ENCODE assay signal across 9 cellular contexts in genomic region chr1:224431726-224432125, GRCh38. TPM values are rescaled to one million over a fixed set of nuclear protein-coding genes. Genes with fewer than 3 reads are reported as not detected.
A peak's percentile ranks its signal among the peaks of the same experiment; 100 is the strongest.
DNase-seq lines count a peak whose midpoint lies in the region; ATAC-seq, FAIRE-seq and TF ChIP-seq lines count a peak whose summit lies in the region.
"Had no signal": no experiment of that assay in that cellular context is flagged by ENCODE, and none has a peak within 500 bp of the region (broad histone marks: within the 10 kb centered on the region; RNA-seq: fewer than 3 reads in every experiment).

No MANE protein-coding gene starts in this region.

- H3K4me3 Mint-ChIP-seq in activated CD4-positive, alpha-beta T cell treated with anti-CD3 and anti-CD28 coated beads, Interleukin-2, amount 10 ng/mL, durations not matched to agents 7 days and 5 days: peak overlapping the region; percentile 91
- peak overlapping the region; percentile 90 for H3K4me3 Mint-ChIP-seq in activated T-helper 17 cell treated with anti-CD3 and anti-CD28 coated beads, Interleukin-2, amount 50 U/mL, for 72 hours

- peak overlapping the region; percentile 88 for H3K4me3 ChIP-seq in suprapubic skin

- no peak for ATAC-seq in activated T-helper 17 cell treated with anti-CD3 and anti-CD28 coated beads, Interleukin-2, amount 50 U/mL, for 72 hours (replicated peaks)
- ATAC-seq in HG03159 (IDR thresholded peaks at IDR 0.05; ENCODE audit: unreplicated experiment) (no peak), GM21390 (IDR thresholded peaks at IDR 0.05; ENCODE audit: unreplicated experiment) (no peak)

- peak overlapping the region; percentile 82 for H3K27ac Mint-ChIP-seq in activated CD4-positive, alpha-beta T cell treated with anti-CD3 and anti-CD28 coated beads, Interleukin-2, amount 10 ng/mL, durations not matched to agents 7 days and 5 days
- H3K27ac Mint-ChIP-seq in activated T-helper 17 cell treated with anti-CD3 and anti-CD28 coated beads, Interleukin-2, amount 50 U/mL, for 72 hours: peak overlapping the region; percentile 92

- no peaks in the 10 kb centered on the region for H3K27me3 Mint-ChIP-seq in activated CD4-positive, alpha-beta T cell treated with anti-CD3 and anti-CD28 coated beads, Interleukin-2, amount 10 ng/mL, durations not matched to agents 7 days and 5 days
- H3K27me3 Mint-ChIP-seq in activated T-helper 17 cell treated with anti-CD3 and anti-CD28 coated beads, Interleukin-2, amount 50 U/mL, for 72 hours: no peaks in the 10 kb centered on the region

- H3K9me3 Mint-ChIP-seq in activated CD4-positive, alpha-beta T cell treated with anti-CD3 and anti-CD28 coated beads, Interleukin-2, amount 10 ng/mL, durations not matched to agents 7 days and 5 days: no peaks in the 10 kb centered on the region
- no peaks in the 10 kb centered on the region for H3K9me3 Mint-ChIP-seq in activated T-helper 17 cell treated with anti-CD3 and anti-CD28 coated beads, Interleukin-2, amount 50 U/mL, for 72 hours

- peak overlapping the region; percentile 99 for H3K27ac ChIP-seq in suprapubic skin

- DNase-seq in activated CD4-positive, alpha-beta T cell treated with anti-CD3 and anti-CD28 coated beads, Interleukin-2, amount 10 ng/mL, durations not matched to agents 7 days and 5 days: no peak
- no peak for DNase-seq in activated CD4-positive, alpha-beta T cell treated with anti-CD3 and anti-CD28 coated beads, Interleukin-2, amount 50 U/mL, for 48 hours
- no peak for DNase-seq in suprapubic skin (ENCODE audit: low spot score in 2 of 2)
- no peak for DNase-seq in SKM-1 (lab: John Stamatoyannopoulos, UW; ENCODE audit: unreplicated experiment)

- CTCF ChIA-PET in activated CD4-positive, alpha-beta T cell treated with anti-CD3 and anti-CD28 coated beads, Interleukin-2, amount 10 ng/mL, durations not matched to agents 7 days and 5 days (lab: Charles Lee): interaction anchor here (0.8 to 1.8 kb wide), 7 partner anchors 11 to 316 kb away, joined by 3 to 7 read pairs (median 3); no protein-coding TSS in a partner anchor

- peaks cover 54% of the 10 kb centered on the region for H3K4me1 ChIP-seq in suprapubic skin

- no peaks in the 10 kb centered on the region for H3K9me3 ChIP-seq in suprapubic skin

- WGBS in suprapubic skin: 12% methylated on average over 2 of the region's 2 CpGs

- H3K36me3 Mint-ChIP-seq in activated CD4-positive, alpha-beta T cell treated with anti-CD3 and anti-CD28 coated beads, Interleukin-2, amount 10 ng/mL, durations not matched to agents 7 days and 5 days (ENCODE audit: low read depth): peaks cover 41% of the 10 kb centered on the region
- H3K36me3 Mint-ChIP-seq in activated T-helper 17 cell treated with anti-CD3 and anti-CD28 coated beads, Interleukin-2, amount 50 U/mL, for 72 hours (ENCODE audit: low read depth): peaks cover 79% of the 10 kb centered on the region

- peaks cover 7% of the 10 kb centered on the region for H3K36me3 ChIP-seq in suprapubic skin

- POLR2A ChIA-PET in activated CD4-positive, alpha-beta T cell treated with anti-CD3 and anti-CD28 coated beads, Interleukin-2, amount 10 ng/mL, durations not matched to agents 7 days and 5 days (lab: Charles Lee): interaction anchor here (0.9 kb wide), 1 partner anchor 313 kb away, joined by 3 read pairs; no protein-coding TSS in a partner anchor

- TF ChIP-seq POLR2A in suprapubic skin (IDR thresholded peaks at IDR 0.05): no peak

- peaks cover 66% of the 10 kb centered on the region for H3K4me1 Mint-ChIP-seq in activated CD4-positive, alpha-beta T cell treated with anti-CD3 and anti-CD28 coated beads, Interleukin-2, amount 10 ng/mL, durations not matched to agents 7 days and 5 days
- peaks cover 37% of the 10 kb centered on the region for H3K4me1 Mint-ChIP-seq in activated T-helper 17 cell treated with anti-CD3 and anti-CD28 coated beads, Interleukin-2, amount 50 U/mL, for 72 hours

- FAIRE-seq in islet of Langerhans (lab: Jason Lieb, UNC): peak; percentile 58
- FAIRE-seq: endometrium had no signal

- no peak for TF ChIP-seq CTCF in suprapubic skin (IDR thresholded peaks at IDR 0.05)

- TF ChIP-seq EP300 in suprapubic skin (IDR thresholded peaks at IDR 0.05): no peak

- no peaks in the 10 kb centered on the region for H3K27me3 ChIP-seq in suprapubic skin

RNA-seq across cellular contexts. Expression of gene WDR26, which starts 2.9 kb away (rescaled TPM):
- total RNA-seq in activated CD4-positive, alpha-beta T cell treated with anti-CD3 and anti-CD28 coated beads, Interleukin-2, amount 10 ng/mL, durations not matched to agents 7 days and 5 days: 10 to 100 TPM; 67.7 to 74.2 TPM
- total RNA-seq in activated T-helper 17 cell treated with anti-CD3 and anti-CD28 coated beads, Interleukin-2, amount 50 U/mL, for 72 hours: 100 to 1,000 TPM in 1 of 2 donors, 10 to 100 TPM in 1; 75.6 to 154 TPM
- 100 to 1,000 TPM in 3 of 4 donors, 10 to 100 TPM in 1; 92.4 to 174 (median 111) TPM for total RNA-seq in suprapubic skin
